ENCODE assay signal across 8 cellular contexts in the genomic region with DNA sequence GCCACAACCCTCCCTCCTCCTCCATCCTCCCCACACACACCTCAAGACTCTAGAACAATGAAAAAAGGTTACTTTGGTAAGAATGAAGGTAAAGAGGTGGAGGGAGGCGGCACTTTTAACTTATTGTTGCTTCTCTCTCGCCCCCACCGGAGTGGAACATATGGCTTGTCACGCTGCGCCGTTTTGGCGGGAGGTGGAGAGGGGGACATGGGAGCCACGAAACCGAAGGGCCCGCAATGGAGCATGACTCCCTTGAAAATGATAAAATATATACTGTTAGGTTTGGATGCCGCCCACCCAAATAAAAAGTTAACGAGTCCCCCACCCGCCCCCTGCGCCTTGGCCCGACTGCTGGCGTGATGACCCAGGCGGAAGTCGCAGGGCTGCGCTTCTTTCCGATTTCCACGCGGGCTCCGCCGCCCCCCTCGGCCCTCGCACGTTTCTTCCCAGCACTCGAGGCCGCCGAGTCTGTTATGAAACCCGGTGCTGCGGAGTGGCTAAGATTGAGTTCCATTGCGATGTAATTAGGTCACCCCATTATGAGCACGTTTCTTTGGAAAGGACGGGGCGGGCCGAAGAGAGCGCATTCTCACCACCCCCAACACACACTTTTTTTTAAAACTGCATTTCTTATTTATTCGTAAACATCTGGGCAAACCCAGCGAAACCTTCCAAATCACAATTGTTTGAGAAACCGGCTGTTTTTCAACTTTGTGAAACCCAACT. TPM values are rescaled to one million over a fixed set of nuclear protein-coding genes. Genes with fewer than 3 reads are reported as not detected.
DNase-seq lines count a peak whose midpoint lies in the region; ATAC-seq lines count a peak whose summit lies in the region.

No MANE protein-coding gene starts in this region.

- no peaks in the 10 kb centered on the region for H3K27me3 ChIP-seq in duodenal mucosa (ENCODE audit: control insufficient read depth in 1 of 2, insufficient read depth in 2 of 2, low read length in 2 of 2)

- H3K36me3 ChIP-seq in duodenal mucosa (ENCODE audit: control insufficient read depth in 1 of 2, insufficient read depth in 2 of 2, low read length in 2 of 2): peaks cover 16 to 19% of the 10 kb centered on the region in 2 donors

- H3K9me3 ChIP-seq in duodenal mucosa (ENCODE audit: control insufficient read depth in 1 of 2, low read length in 2 of 2): no peaks in the 10 kb centered on the region

- H3K9ac ChIP-seq in duodenal mucosa (ENCODE audit: low read depth in 1 of 2, low read length in 2 of 2): peak overlapping the region; percentile 97 to 98

- DNase-seq in EH (ENCODE audit: low read depth) (peak; percentile 97), LHCN-M2 (ENCODE audit: low read depth) (peak; percentile 94), lung microvascular endothelial cell (ENCODE audit: low read depth in 2 of 2) (peak; percentile 78 to 91), cerebellar nuclear complex (lab: John Stamatoyannopoulos, UW) (no peak)
- DNase-seq in activated CD4-positive, alpha-beta T cell treated with anti-CD3 and anti-CD28 coated beads, Interleukin-2, amount 50 U/mL, for 4 hours: peak; percentile 87 to 89
- peak; percentile 71 for DNase-seq in stimulated activated CD8-positive, alpha-beta memory T cell treated with anti-CD3 and anti-CD28 coated beads, Interleukin-15, amount 100 ng/mL, for 1 hour (ENCODE audit: low read depth)

- no peak for ATAC-seq in HG02623 (IDR thresholded peaks at IDR 0.05; ENCODE audit: unreplicated experiment)

- H3K4me3 ChIP-seq in duodenal mucosa (ENCODE audit: low read depth in 1 of 2, low read length in 2 of 2): peak overlapping the region; percentile 97 to 99

- H3K27ac ChIP-seq in duodenal mucosa (ENCODE audit: low read depth, low read length): peak overlapping the region; percentile 100

- H3K4me1 ChIP-seq in duodenal mucosa (ENCODE audit: control insufficient read depth in 1 of 2, insufficient read depth in 2 of 2, low read length in 2 of 2): peaks cover 10 to 14% of the 10 kb centered on the region in 2 donors

RNA-seq across cellular contexts. Expression of a gene that starts 1.4 kb away (rescaled TPM):
- total RNA-seq in LHCN-M2 (2014; rRNA removed) (238 and 342 TPM in 2 replicates), lung microvascular endothelial cell (5.7 and 8.7 TPM in 2 replicates)
- polyA plus RNA-seq in LHCN-M2 (2012): 251 TPM

Comparison
In these comparisons a context has a peak if more than half of its experiments do, and no peak if none do; other contexts are left out.
1. DNase-seq: peak in EH (single experiment), LHCN-M2 (single experiment), activated CD4-positive, alpha-beta T cell treated with anti-CD3 and anti-CD28 coated beads, Interleukin-2, amount 50 U/mL, for 4 hours (2 of 2), lung microvascular endothelial cell (2 of 2) and stimulated activated CD8-positive, alpha-beta memory T cell treated with anti-CD3 and anti-CD28 coated beads, Interleukin-15, amount 100 ng/mL, for 1 hour (single experiment); none in cerebellar nuclear complex (0 of 2).
2. RNA of a gene that starts 1.4 kb away (total RNA-seq): 238 to 342 TPM in LHCN-M2; 5.7 to 8.7 TPM in lung microvascular endothelial cell; every median in the first group is over 10 times any median in the second.